In genomic region chr13:77329133-77330008, GRCh38 we compare ENCODE assay signal across 8 cellular contexts. TPM values are rescaled to one million over a fixed set of nuclear protein-coding genes. Genes with fewer than 3 reads are reported as not detected.
A peak's percentile ranks its signal among the peaks of the same experiment; 100 is the strongest.
DNase-seq lines count a peak whose midpoint lies in the region; ATAC-seq and TF ChIP-seq lines count a peak whose summit lies in the region.

No MANE protein-coding gene starts in this region.

- peak overlapping the region; percentile 77 for H3K9ac ChIP-seq in mucosa of stomach (ENCODE audit: low read length)

- H3K36me3 ChIP-seq in mucosa of stomach (ENCODE audit: control insufficient read depth, insufficient read depth, low read length): no peaks in the 10 kb centered on the region

- peak overlapping the region; percentile 61 for H3K4me3 ChIP-seq in mucosa of stomach (ENCODE audit: low read length)

- peak; percentile 53 for ATAC-seq in GM21619 (IDR thresholded peaks at IDR 0.05; ENCODE audit: unreplicated experiment)
- ATAC-seq in esophagus mucosa: peak; percentile 80

- H3K27me3 ChIP-seq in mucosa of stomach (ENCODE audit: control insufficient read depth, insufficient read depth, low read length): no peaks in the 10 kb centered on the region

- 0 out of 2 replicates have a peak, but pooled peaks have one; percentile 1 for TF ChIP-seq RAD21 in Ishikawa (IDR thresholded peaks at IDR 0.05; ENCODE audit: low read depth)

- DNase-seq in DMS153 treated with DMSO at 0.1 percent for 48 hours (lab: John Stamatoyannopoulos, UW; ENCODE audit: unreplicated experiment) (peak; percentile 90), OCI-M2 (lab: John Stamatoyannopoulos, UW; ENCODE audit: unreplicated experiment) (peak; percentile 30)
- peak; percentile 81 for DNase-seq in activated T-cell treated with anti-CD3 and anti-CD28 coated beads, Interleukin-2, amount 50 U/mL, for 1 hour
- DNase-seq in stimulated activated CD8-positive, alpha-beta memory T cell treated with anti-CD3 and anti-CD28 coated beads, Interleukin-4, amount 100 ng/mL, for 48 hours: peak; percentile 90

- H3K4me1 ChIP-seq in mucosa of stomach (ENCODE audit: control insufficient read depth, insufficient read depth, low read length): peaks cover 7% of the 10 kb centered on the region

- H3K9me3 ChIP-seq in mucosa of stomach (ENCODE audit: control insufficient read depth, low read length): no peaks in the 10 kb centered on the region

- TF ChIP-seq EP300 in Ishikawa (IDR thresholded peaks at IDR 0.05; ENCODE audit: borderline replicate concordance): no peak

TF ChIP-seq in Ishikawa, 13 proteins besides CTCF, POLR2A, EP300 and RAD21:
- TF ChIP-seq CEBPB (IDR thresholded peaks at IDR 0.05): no peak
- TF ChIP-seq, protein P1, sequence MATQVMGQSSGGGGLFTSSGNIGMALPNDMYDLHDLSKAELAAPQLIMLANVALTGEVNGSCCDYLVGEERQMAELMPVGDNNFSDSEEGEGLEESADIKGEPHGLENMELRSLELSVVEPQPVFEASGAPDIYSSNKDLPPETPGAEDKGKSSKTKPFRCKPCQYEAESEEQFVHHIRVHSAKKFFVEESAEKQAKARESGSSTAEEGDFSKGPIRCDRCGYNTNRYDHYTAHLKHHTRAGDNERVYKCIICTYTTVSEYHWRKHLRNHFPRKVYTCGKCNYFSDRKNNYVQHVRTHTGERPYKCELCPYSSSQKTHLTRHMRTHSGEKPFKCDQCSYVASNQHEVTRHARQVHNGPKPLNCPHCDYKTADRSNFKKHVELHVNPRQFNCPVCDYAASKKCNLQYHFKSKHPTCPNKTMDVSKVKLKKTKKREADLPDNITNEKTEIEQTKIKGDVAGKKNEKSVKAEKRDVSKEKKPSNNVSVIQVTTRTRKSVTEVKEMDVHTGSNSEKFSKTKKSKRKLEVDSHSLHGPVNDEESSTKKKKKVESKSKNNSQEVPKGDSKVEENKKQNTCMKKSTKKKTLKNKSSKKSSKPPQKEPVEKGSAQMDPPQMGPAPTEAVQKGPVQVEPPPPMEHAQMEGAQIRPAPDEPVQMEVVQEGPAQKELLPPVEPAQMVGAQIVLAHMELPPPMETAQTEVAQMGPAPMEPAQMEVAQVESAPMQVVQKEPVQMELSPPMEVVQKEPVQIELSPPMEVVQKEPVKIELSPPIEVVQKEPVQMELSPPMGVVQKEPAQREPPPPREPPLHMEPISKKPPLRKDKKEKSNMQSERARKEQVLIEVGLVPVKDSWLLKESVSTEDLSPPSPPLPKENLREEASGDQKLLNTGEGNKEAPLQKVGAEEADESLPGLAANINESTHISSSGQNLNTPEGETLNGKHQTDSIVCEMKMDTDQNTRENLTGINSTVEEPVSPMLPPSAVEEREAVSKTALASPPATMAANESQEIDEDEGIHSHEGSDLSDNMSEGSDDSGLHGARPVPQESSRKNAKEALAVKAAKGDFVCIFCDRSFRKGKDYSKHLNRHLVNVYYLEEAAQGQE (IDR thresholded peaks at IDR 0.05; ENCODE audit: low read depth): no peak
- peak; percentile 75; the same call in 1 of the 2 replicates for TF ChIP-seq YY1 (IDR thresholded peaks at IDR 0.05; ENCODE audit: low read depth)
- TF ChIP-seq, protein P2, sequence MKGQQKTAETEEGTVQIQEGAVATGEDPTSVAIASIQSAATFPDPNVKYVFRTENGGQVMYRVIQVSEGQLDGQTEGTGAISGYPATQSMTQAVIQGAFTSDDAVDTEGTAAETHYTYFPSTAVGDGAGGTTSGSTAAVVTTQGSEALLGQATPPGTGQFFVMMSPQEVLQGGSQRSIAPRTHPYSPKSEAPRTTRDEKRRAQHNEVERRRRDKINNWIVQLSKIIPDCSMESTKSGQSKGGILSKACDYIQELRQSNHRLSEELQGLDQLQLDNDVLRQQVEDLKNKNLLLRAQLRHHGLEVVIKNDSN (IDR thresholded peaks at IDR 0.05): no peak
- no peak for TF ChIP-seq CREB1 (IDR thresholded peaks at IDR 0.05; ENCODE audit: low read depth)
- no peak for TF ChIP-seq EGR1 (IDR thresholded peaks at IDR 0.05)
- TF ChIP-seq NFIC (IDR thresholded peaks at IDR 0.05): peak; percentile 37; the same call in 1 of the 2 replicates
- TF ChIP-seq FOXM1 (IDR thresholded peaks at IDR 0.05; ENCODE audit: borderline replicate concordance, low read depth): peak; percentile 23; the same call in 1 of the 2 replicates
- TF ChIP-seq, protein P3, sequence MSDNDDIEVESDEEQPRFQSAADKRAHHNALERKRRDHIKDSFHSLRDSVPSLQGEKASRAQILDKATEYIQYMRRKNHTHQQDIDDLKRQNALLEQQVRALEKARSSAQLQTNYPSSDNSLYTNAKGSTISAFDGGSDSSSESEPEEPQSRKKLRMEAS (IDR thresholded peaks at IDR 0.05): peak; percentile 87
- no peak for TF ChIP-seq TEAD4 (IDR thresholded peaks at IDR 0.05)
- TF ChIP-seq TAF1 (IDR thresholded peaks at IDR 0.05; ENCODE audit: low read depth): no peak; the same call in none of the 2 replicates
- peak; percentile 99 for TF ChIP-seq ZBTB7A (IDR thresholded peaks at IDR 0.05; ENCODE audit: low read depth)
- peak; percentile 55 for TF ChIP-seq TCF12 (IDR thresholded peaks at IDR 0.05; ENCODE audit: low read depth)

RNA-seq across cellular contexts. Expression of gene MYCBP2, which starts 2.5 kb away (rescaled TPM):
- total RNA-seq in esophagus mucosa: 76.2 TPM

Comparison
In these comparisons a context has a peak if more than half of its experiments do, and no peak if none do; other contexts are left out.
1. Peak in every context shown above with its lines: DNase-seq, ATAC-seq and H3K4me3 ChIP-seq.
2. DNase-seq: peak in every context shown above with its lines; median percentile 90 in DMS153 treated with DMSO at 0.1 percent for 48 hours; 90 in stimulated activated CD8-positive, alpha-beta memory T cell treated with anti-CD3 and anti-CD28 coated beads, Interleukin-4, amount 100 ng/mL, for 48 hours; 81 in activated T-cell treated with anti-CD3 and anti-CD28 coated beads, Interleukin-2, amount 50 U/mL, for 1 hour; 30 in OCI-M2.